8 cellular contexts compared by ENCODE assay signal in genomic region chr16:81429045-81429521, GRCh38. TPM values are rescaled to one million over a fixed set of nuclear protein-coding genes. Genes with fewer than 3 reads are reported as not detected.
DNase-seq lines count a peak whose midpoint lies in the region; ATAC-seq and TF ChIP-seq lines count a peak whose summit lies in the region.

No MANE protein-coding gene starts in this region.

- no peak overlapping the region for H3K4me3 ChIP-seq in fibroblast of pulmonary artery (replicated peaks; ENCODE audit: low read depth, low read length)

- H3K27ac ChIP-seq in 22Rv1 = no peak overlapping the region

- DNase-seq in RKO (ENCODE audit: low spot score) (peak; percentile 66), fibroblast of pulmonary artery (ENCODE audit: low read depth) (peak; percentile 62), sciatic nerve (ENCODE audit: low spot score) (no peak), cerebellum (ENCODE audit: low spot score) (no peak), NCI-H526 treated with DMSO at 0.1 percent for 48 hours (lab: John Stamatoyannopoulos, UW) (no peak)

- peak; percentile 23; the same call in 1 of the 2 replicates for TF ChIP-seq CTCF in 22Rv1 (IDR thresholded peaks at IDR 0.05)
- peak; percentile 52 for TF ChIP-seq CTCF in GM12874 (IDR thresholded peaks at IDR 0.05; ENCODE audit: insufficient read depth, low read depth, low read length)
- peak; percentile 61 for TF ChIP-seq CTCF in fibroblast of pulmonary artery (IDR thresholded peaks at IDR 0.05; ENCODE audit: low read length, missing control alignments)

- ATAC-seq in sciatic nerve = peak; percentile 20
- ATAC-seq in GM19328 (IDR thresholded peaks at IDR 0.05; ENCODE audit: unreplicated experiment) = no peak

- intact Hi-C loops in sciatic nerve (cut with DNase I) = no loop called here

RNA-seq across cellular contexts. Expression of gene CMIP, which starts 15.5 kb away (rescaled TPM):
- total RNA-seq in sciatic nerve = 72.7 TPM
- total RNA-seq in cerebellum = 44.4 TPM

Comparison
In these comparisons a context has a peak if more than half of its experiments do, and no peak if none do; other contexts are left out.
1. DNase-seq: peak in RKO (single experiment) and fibroblast of pulmonary artery (single experiment); none in sciatic nerve (single experiment), cerebellum (single experiment) and NCI-H526 treated with DMSO at 0.1 percent for 48 hours (single experiment).
2. Peak in every context shown above with its lines, with median percentiles within 50 percentile points of each other: CTCF ChIP-seq.